In genomic region chr2:74575320-74575719, GRCh38 we compare ENCODE assay signal across 22 cellular contexts. TPM values are rescaled to one million over a fixed set of nuclear protein-coding genes. Genes with fewer than 3 reads are reported as not detected.
DNase-seq lines count a peak whose midpoint lies in the region; ATAC-seq and TF ChIP-seq lines count a peak whose summit lies in the region.
"Had no signal": no experiment of that assay in that cellular context is flagged by ENCODE, and none has a peak within 500 bp of the region (broad histone marks: within the 10 kb centered on the region; RNA-seq: fewer than 3 reads in every experiment).

No MANE protein-coding gene starts in this region.

- intact Hi-C loops in IMR-90 (cut with micrococcal nuclease) = loop anchor here (5.0 kb wide), 1 partner anchor 323 kb away; no protein-coding TSS in a partner anchor

- H3K23ac ChIP-seq in IMR-90 (ENCODE audit: low read depth, low read length) = 0 out of 2 replicates have a peak overlapping the region, but pooled peaks have one; percentile 18

- H3K4me3 ChIP-seq in DND-41 (ENCODE audit: low read depth in 1 of 2, low read length in 2 of 2) (no peak overlapping the region), IMR-90 (ENCODE audit: insufficient read depth, low read depth, low read length) (no peak overlapping the region), WERI-Rb-1 (ENCODE audit: low read depth, low read length) (no peak overlapping the region), smooth muscle cell (no peak overlapping the region), BE2C (ENCODE audit: low read depth, low read length) (no peak overlapping the region), HAP-1 (no peak overlapping the region)
- H3K4me3 ChIP-seq: BLaER1, SJCRH30 had no signal

- in situ Hi-C loops in IMR-90 (cut with MboI; ENCODE audit: low sequenced_read_pairs) (loop anchor here (5.0 kb wide), 1 partner anchor 93 kb away; the partner anchor contains the start of genes CCDC142 and TTC31), HAP-1 (cut with MboI; ENCODE audit: low sequenced_read_pairs) (loop anchor here (5.0 kb wide), 1 partner anchor 88 kb away; no protein-coding TSS in a partner anchor)

- dilution Hi-C loops in IMR-90 (cut with HindIII; ENCODE audit: low sequenced_read_pairs, unreplicated experiment) = no loop called here

- H2BK5ac ChIP-seq in IMR-90 (ENCODE audit: low read depth, low read length, poor library complexity, severe bottlenecking) = peak overlapping the region; percentile 83

- H3K27ac ChIP-seq in DND-41 (ENCODE audit: low read length) = no peak overlapping the region
- H3K27ac ChIP-seq in IMR-90 (ENCODE audit: insufficient read depth, low read length) = peak overlapping the region; percentile 71
- H3K27ac ChIP-seq in WERI-Rb-1 = no peak overlapping the region
- no peak overlapping the region for H3K27ac ChIP-seq in smooth muscle cell (ENCODE audit: low read depth)
- H3K27ac ChIP-seq: BLaER1, RWPE1, SJCRH30 had no signal

- H3K9me1 ChIP-seq in IMR-90 (ENCODE audit: insufficient read depth, low read length) = peaks cover 22% of the 10 kb centered on the region; the same call in 1 of the 2 replicates

- peak overlapping the region; percentile 62 for H2AK5ac ChIP-seq in IMR-90 (ENCODE audit: low read depth, low read length)

- CTCF ChIA-PET in IMR-90 (lab: Yijun Ruan, JAX) = no interaction called here

- peak overlapping the region; percentile 57 for H2BK120ac ChIP-seq in IMR-90 (ENCODE audit: low read depth, low read length)

- no peaks in the 10 kb centered on the region for H3K79me2 ChIP-seq in DND-41 (ENCODE audit: insufficient read depth, low read length)
- H3K79me2 ChIP-seq in smooth muscle cell (ENCODE audit: low read depth) = no peaks in the 10 kb centered on the region

- H3K4me2 ChIP-seq in DND-41 (ENCODE audit: insufficient read depth, low read length) (no peak overlapping the region), IMR-90 (ENCODE audit: low read depth, low read length) (no peak overlapping the region), smooth muscle cell (no peak overlapping the region)

- peak overlapping the region; percentile 62 for H3K18ac ChIP-seq in IMR-90 (ENCODE audit: low read depth, low read length)

- H2AK9ac ChIP-seq in IMR-90 (replicated peaks; ENCODE audit: low read depth, low read length, poor library complexity) = no peak overlapping the region

- peaks cover 16% of the 10 kb centered on the region for H3K4me1 ChIP-seq in DND-41 (ENCODE audit: insufficient read depth, low read length)
- peaks cover 21% of the 10 kb centered on the region for H3K4me1 ChIP-seq in IMR-90 (ENCODE audit: control insufficient read depth, insufficient read depth, low read length)
- H3K4me1 ChIP-seq in smooth muscle cell (ENCODE audit: low read depth) = peaks cover 7% of the 10 kb centered on the region
- H3K4me1 ChIP-seq in BE2C = no peaks in the 10 kb centered on the region
- no peaks in the 10 kb centered on the region for H3K4me1 ChIP-seq in HAP-1

- no CpG with 5 or more reads among the region's 4 CpGs for WGBS in IMR-90 (ENCODE audit: extremely low coverage in 2 of 2, insufficient read length in 1 of 2), 2 experiments
- WGBS in smooth muscle cell (ENCODE audit: low lambda C conversion rate) = 65% methylated on average over 4 of the region's 4 CpGs

- no peak for DNase-seq in DND-41
- DNase-seq in IMR-90 = no peak
- DNase-seq in WERI-Rb-1 = peak; percentile 70
- no peak for DNase-seq in smooth muscle cell (lab: John Stamatoyannopoulos, UW; ENCODE audit: unreplicated experiment)
- DNase-seq in BE2C = no peak
- no peak for DNase-seq in HAP-1 (ENCODE audit: low spot score in 2 of 2)
- DNase-seq: DMS153, H7, KBM-7, NCI-H1048, NCI-H146, NCI-H2107, NCI-H345, NCI-H748 treated with DMSO at 0.1 percent for 48 hours, PC-3, SJCRH30, SW 1271 had no signal

- H4K5ac ChIP-seq in IMR-90 (ENCODE audit: low read depth, low read length) = peak overlapping the region; percentile 69

- ATAC-seq in DND-41 (ENCODE audit: insufficient read depth, low read depth) = no peak
- no peak for ATAC-seq in IMR-90 (ENCODE audit: low read depth)
- ATAC-seq in HG03342 (IDR thresholded peaks at IDR 0.05; ENCODE audit: unreplicated experiment) = no peak
- ATAC-seq: PC-3 had no signal

- no peak for TF ChIP-seq RAD21 in IMR-90 (IDR thresholded peaks at IDR 0.05; ENCODE audit: low read length)

- H2AFZ ChIP-seq in DND-41 (ENCODE audit: low read depth, low read length) = 0 out of 2 replicates have a peak overlapping the region, but pooled peaks have one; percentile 2
- H2AFZ ChIP-seq in IMR-90 (replicated peaks; ENCODE audit: low read length, poor library complexity) = no peak overlapping the region
- H2AFZ ChIP-seq in smooth muscle cell (ENCODE audit: low read depth) = no peak overlapping the region

- peak overlapping the region; percentile 70 for H3K4ac ChIP-seq in IMR-90 (ENCODE audit: low read depth, low read length)

- H3F3A ChIP-seq in smooth muscle cell (ENCODE audit: low read depth) = peaks cover 28% of the 10 kb centered on the region

- H3K27me3 ChIP-seq in DND-41 (ENCODE audit: insufficient read depth, low read length, poor library complexity) = no peaks in the 10 kb centered on the region
- no peaks in the 10 kb centered on the region for H3K27me3 ChIP-seq in IMR-90 (ENCODE audit: control insufficient read depth, insufficient read depth, low read length)
- H3K27me3 ChIP-seq in WERI-Rb-1 (ENCODE audit: insufficient read depth, low read depth, severe bottlenecking) = no peaks in the 10 kb centered on the region
- H3K27me3 ChIP-seq in smooth muscle cell (ENCODE audit: low read depth) = no peaks in the 10 kb centered on the region
- no peaks in the 10 kb centered on the region for H3K27me3 ChIP-seq in BE2C
- H3K27me3 ChIP-seq in HAP-1 (ENCODE audit: low read depth) = no peaks in the 10 kb centered on the region
- H3K27me3 ChIP-seq: BLaER1, SJCRH30 had no signal

- TF ChIP-seq CTCF in DND-41 (IDR thresholded peaks at IDR 0.05; ENCODE audit: borderline replicate concordance, extremely low read depth, low read length, poor library complexity, severe bottlenecking) (no peak), IMR-90 (conservative IDR thresholded peaks at IDR 0.05; ENCODE audit: low read depth, low read length) (no peak), WERI-Rb-1 (IDR thresholded peaks at IDR 0.05; ENCODE audit: low read depth, low read length) (no peak), smooth muscle cell (IDR thresholded peaks at IDR 0.05; ENCODE audit: borderline replicate concordance, insufficient read depth, poor library complexity, severe bottlenecking) (no peak), BE2C (IDR thresholded peaks at IDR 0.05; ENCODE audit: low read depth, low read length) (no peak)

- peak overlapping the region; percentile 35 for H2BK15ac ChIP-seq in IMR-90 (ENCODE audit: low read depth, low read length)

- H4K20me1 ChIP-seq in DND-41 (ENCODE audit: insufficient read depth, low read length) = no peaks in the 10 kb centered on the region
- no peaks in the 10 kb centered on the region for H4K20me1 ChIP-seq in IMR-90 (ENCODE audit: insufficient read depth, low read length)
- no peaks in the 10 kb centered on the region for H4K20me1 ChIP-seq in smooth muscle cell (ENCODE audit: low read depth)
- H4K20me1 ChIP-seq: BLaER1 had no signal

- peak overlapping the region; percentile 47 to 48; a peak in 3 of 4 replicates for H4K8ac ChIP-seq in IMR-90 (ENCODE audit: low read depth in 2 of 2, low read length in 2 of 2)

- POLR2A ChIA-PET in IMR-90 (lab: Charles Lee; ENCODE audit: unreplicated experiment) = no interaction called here

- H3K9me3 ChIP-seq in DND-41 (ENCODE audit: insufficient read depth, low read length, severe bottlenecking) (no peaks in the 10 kb centered on the region), IMR-90 (ENCODE audit: control insufficient read depth, insufficient read depth, low read length) (no peaks in the 10 kb centered on the region), WERI-Rb-1 (ENCODE audit: severe bottlenecking) (no peaks in the 10 kb centered on the region), smooth muscle cell (replicated peaks; ENCODE audit: low read depth) (no peaks in the 10 kb centered on the region), BE2C (no peaks in the 10 kb centered on the region), HAP-1 (no peaks in the 10 kb centered on the region)
- H3K9me3 ChIP-seq: SJCRH30 had no signal

- BruUV-seq in IMR-90 (replicated peaks; lab: Mats Ljungman, UMichigan) = no TSS peak

- peak overlapping the region; percentile 68 for H2BK20ac ChIP-seq in IMR-90 (ENCODE audit: low read depth, low read length)

- H3K36me3 ChIP-seq in DND-41 (ENCODE audit: insufficient read depth, low read length) (no peaks in the 10 kb centered on the region), IMR-90 (ENCODE audit: control insufficient read depth, insufficient read depth, low read length) (no peaks in the 10 kb centered on the region), WERI-Rb-1 (no peaks in the 10 kb centered on the region), smooth muscle cell (ENCODE audit: low read depth) (no peaks in the 10 kb centered on the region), BE2C (no peaks in the 10 kb centered on the region), HAP-1 (replicated peaks) (no peaks in the 10 kb centered on the region)
- H3K36me3 ChIP-seq: BLaER1, SJCRH30 had no signal

- no peak overlapping the region for H3K9ac ChIP-seq in DND-41 (ENCODE audit: low read depth, low read length)
- no peak overlapping the region for H3K9ac ChIP-seq in IMR-90 (ENCODE audit: low read depth, low read length)
- H3K9ac ChIP-seq in smooth muscle cell (ENCODE audit: low read depth) = no peak overlapping the region
- H3K9ac ChIP-seq: BLaER1 had no signal

- H3K14ac ChIP-seq in IMR-90 (replicated peaks; ENCODE audit: low read depth, low read length) = peak overlapping the region; percentile 33; the same call in 1 of the 2 replicates

- H4K91ac ChIP-seq in IMR-90 (ENCODE audit: insufficient read depth, low read depth, low read length) = peak overlapping the region; percentile 79

- no peak overlapping the region for H3K56ac ChIP-seq in IMR-90 (ENCODE audit: extremely low read depth, insufficient read depth, low read length)

- TF ChIP-seq POLR2A in IMR-90 (IDR thresholded peaks at IDR 0.05; ENCODE audit: low read depth, low read length) = no peak

- no peaks in the 10 kb centered on the region for H3K79me1 ChIP-seq in IMR-90 (ENCODE audit: low read depth in 1 of 2, low read length in 2 of 2)

RNA-seq across cellular contexts. Expression of gene DOK1, which starts 20.8 kb away (rescaled TPM):
- total RNA-seq in IMR-90 (2012; rRNA removed) (12.2 and 15.4 TPM in 2 replicates), smooth muscle cell (11.7 and 17.8 TPM in 2 replicates)
- polyA plus RNA-seq in IMR-90 (2012; rRNA removed) (17.5 and 17.6 TPM in 2 replicates), smooth muscle cell (32.9 and 41.3 TPM in 2 replicates)
- 22.6 and 23.7 TPM in 2 replicates for polyA plus RNA-seq in IMR-90 (2012; cell fraction: cytosol; rRNA removed)
- 13.0 and 33.0 TPM in 2 replicates for polyA plus RNA-seq in IMR-90 (2012; cell fraction: nucleus; rRNA removed; ENCODE audit: low replicate concordance)
- 5.1 TPM for polyA plus RNA-seq in BE2C (2012; ENCODE audit: insufficient read depth, insufficient read length, low read depth)

RNA-seq across cellular contexts. Expression of gene LOXL3, which starts 21.6 kb away (rescaled TPM):
- total RNA-seq in IMR-90 (2012; rRNA removed) (14.2 and 17.9 TPM in 2 replicates), smooth muscle cell (123 and 139 TPM in 2 replicates)
- polyA plus RNA-seq in IMR-90 (2012; rRNA removed) (21.8 and 23.4 TPM in 2 replicates), smooth muscle cell (109 and 190 TPM in 2 replicates)
- 11.7 and 22.0 TPM in 2 replicates for polyA plus RNA-seq in IMR-90 (2012; cell fraction: cytosol; rRNA removed)
- 63.1 and 92.0 TPM in 2 replicates for polyA plus RNA-seq in IMR-90 (2012; cell fraction: nucleus; rRNA removed; ENCODE audit: low replicate concordance)
- 15.9 TPM for polyA plus RNA-seq in BE2C (2012; ENCODE audit: insufficient read depth, insufficient read length, low read depth)

RNA-seq across cellular contexts. Expression of gene HTRA2, which starts 45.6 kb away (rescaled TPM):
- total RNA-seq in IMR-90 (2012; rRNA removed) = 28.1 and 34.2 TPM in 2 replicates
- polyA plus RNA-seq in IMR-90 (2012; rRNA removed) = 23.6 and 25.9 TPM in 2 replicates
- 20.8 and 34.6 TPM in 2 replicates for polyA plus RNA-seq in IMR-90 (2012; cell fraction: cytosol; rRNA removed)
- 34.6 and 46.8 TPM in 2 replicates for polyA plus RNA-seq in IMR-90 (2012; cell fraction: nucleus; rRNA removed; ENCODE audit: low replicate concordance)
- 19.1 and 19.2 TPM in 2 replicates for total RNA-seq in smooth muscle cell
- polyA plus RNA-seq in smooth muscle cell = 30.4 and 35.2 TPM in 2 replicates
- 52.4 TPM for polyA plus RNA-seq in BE2C (2012; ENCODE audit: insufficient read depth, insufficient read length, low read depth)

RNA-seq across cellular contexts. Expression of gene AUP1, which starts 45.8 kb away (rescaled TPM):
- total RNA-seq in IMR-90 (2012; rRNA removed) = 45.8 and 47.5 TPM in 2 replicates
- 100.0 and 104 TPM in 2 replicates for polyA plus RNA-seq in IMR-90 (2012; rRNA removed)
- 117 and 126 TPM in 2 replicates for polyA plus RNA-seq in IMR-90 (2012; cell fraction: cytosol; rRNA removed)
- polyA plus RNA-seq in IMR-90 (2012; cell fraction: nucleus; rRNA removed; ENCODE audit: low replicate concordance) = 518 and 729 TPM in 2 replicates
- total RNA-seq in smooth muscle cell = 83.4 and 104 TPM in 2 replicates
- 138 and 170 TPM in 2 replicates for polyA plus RNA-seq in smooth muscle cell
- polyA plus RNA-seq in BE2C (2012; ENCODE audit: insufficient read depth, insufficient read length, low read depth) = 222 TPM

RNA-seq across cellular contexts. Expression of gene DQX1, which starts 49.3 kb away (rescaled TPM):
- not detected in 2 replicates for total RNA-seq in IMR-90 (2012; rRNA removed)
- 0.07 and 0.14 TPM in 2 replicates for polyA plus RNA-seq in IMR-90 (2012; rRNA removed)
- polyA plus RNA-seq in IMR-90 (2012; cell fraction: cytosol; rRNA removed) = 0.08 and 0.09 TPM in 2 replicates
- 0.72 TPM in 2 replicates for polyA plus RNA-seq in IMR-90 (2012; cell fraction: nucleus; rRNA removed; ENCODE audit: low replicate concordance)
- 0.09 and 0.27 TPM in 2 replicates for total RNA-seq in smooth muscle cell
- polyA plus RNA-seq in smooth muscle cell = 0.57 TPM in 1 of 2 replicates, not detected in the other
- 15.8 TPM for polyA plus RNA-seq in BE2C (2012; ENCODE audit: insufficient read depth, insufficient read length, low read depth)
- total RNA-seq: M059J had no signal
- polyA plus RNA-seq: AG04450 had no signal
